Comparison of ENCODE assay signal across 15 cellular contexts in the genomic region with DNA sequence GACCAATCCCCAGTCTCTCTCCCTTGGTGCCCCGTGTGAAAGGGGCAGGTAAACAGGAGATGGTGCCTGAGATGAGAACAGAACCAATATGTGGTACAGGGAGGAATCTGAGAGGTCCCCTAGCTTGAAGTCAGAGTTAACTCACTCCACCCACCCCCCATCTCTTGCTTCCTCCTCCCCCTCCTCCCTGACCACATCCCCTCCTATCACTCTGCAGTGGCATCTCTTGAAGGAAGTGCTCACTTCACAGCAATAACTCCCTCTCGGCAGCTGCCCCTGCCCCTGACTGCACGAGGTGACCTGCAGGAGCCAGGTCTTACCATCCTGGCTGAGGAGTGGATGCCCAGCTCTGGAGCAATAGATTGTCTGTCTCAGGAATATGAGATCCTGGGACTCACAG.
DNase-seq lines count a peak whose midpoint lies in the region; TF ChIP-seq lines count a peak whose summit lies in the region.
"Had no signal": no experiment of that assay in that cellular context is flagged by ENCODE, and none has a peak within 500 bp of the region (broad histone marks: within the 10 kb centered on the region; RNA-seq: fewer than 3 reads in every experiment).

No MANE protein-coding gene starts in this region.

- WGBS in mesendoderm (ENCODE audit: extremely low coverage, insufficient coverage, low lambda C conversion rate), result no CpG with 5 or more reads among the region's 3 CpGs

- H3K9me3 Mint-ChIP-seq in HFFc6, result no peaks in the 10 kb centered on the region
- H3K9me3 Mint-ChIP-seq: activated T-helper 2 cell treated with anti-CD3 and anti-CD28 coated beads, Interferon-gamma antibody, Interleukin-2, Interleukin-4, amounts not matched to agents 10 μg/mL and 5 μg/mL and 100 μg/mL, durations not matched to agents 14 hours and 24 hours and 36 hours; H9; naive thymus-derived CD8-positive, alpha-beta T cell had no signal

- H4K5ac ChIP-seq in mesendoderm (ENCODE audit: low read length), result no peak overlapping the region

- no peak for TF ChIP-seq CTCF in HFFc6 (IDR thresholded peaks at IDR 0.05)

- no peak overlapping the region for H4K8ac ChIP-seq in mesendoderm (ENCODE audit: low read depth, low read length)

- H3K4me1 ChIP-seq in mesendoderm (ENCODE audit: control insufficient read depth, low read depth, low read length), result peaks cover 8% of the 10 kb centered on the region
- H3K4me1 ChIP-seq in subcutaneous abdominal adipose tissue (ENCODE audit: control insufficient read depth in 5 of 5, insufficient read depth in 5 of 5, low read length in 5 of 5), result peaks cover 4 to 33% (median 26%) of the 10 kb centered on the region in 5 donors

- H3K4ac ChIP-seq in mesendoderm (ENCODE audit: low read depth, low read length), result no peak overlapping the region

- no peak overlapping the region for H2BK120ac ChIP-seq in mesendoderm (ENCODE audit: low read depth, low read length)

- H3K27me3 ChIP-seq in mesendoderm (ENCODE audit: insufficient read depth, low read length, poor library complexity) (no peaks in the 10 kb centered on the region), subcutaneous abdominal adipose tissue (ENCODE audit: control insufficient read depth in 5 of 5, insufficient read depth in 4 of 5, low read length in 5 of 5) (no peaks in the 10 kb centered on the region)

- peaks cover 39% of the 10 kb centered on the region for H3K4me1 Mint-ChIP-seq in HFFc6 (ENCODE audit: low read depth)

- no peaks in the 10 kb centered on the region; the same call in none of the 2 replicates for H3K27me3 Mint-ChIP-seq in HFFc6 (ENCODE audit: insufficient read depth)

- H3K27ac ChIP-seq in mesendoderm (ENCODE audit: low read depth, low read length) (no peak overlapping the region), subcutaneous abdominal adipose tissue (ENCODE audit: low read depth, low read length) (peak overlapping the region; percentile 97)

- H3K36me3 ChIP-seq in mesendoderm (ENCODE audit: control insufficient read depth, insufficient read depth, low read length), result no peaks in the 10 kb centered on the region
- no peaks in the 10 kb centered on the region for H3K36me3 ChIP-seq in subcutaneous abdominal adipose tissue (ENCODE audit: control insufficient read depth in 5 of 5, insufficient read depth in 5 of 5, low read length in 5 of 5)

- H3K4me3 ChIP-seq in mesendoderm (ENCODE audit: low read length), result no peak overlapping the region
- no peak overlapping the region for H3K4me3 ChIP-seq in subcutaneous abdominal adipose tissue (ENCODE audit: low read depth in 1 of 5, low read length in 5 of 5)

- H3K23ac ChIP-seq in mesendoderm (ENCODE audit: low read length), result no peak overlapping the region

- H2BK5ac ChIP-seq in mesendoderm (ENCODE audit: low read length), result no peak overlapping the region

- no peak overlapping the region for H3K4me2 ChIP-seq in mesendoderm (ENCODE audit: low read length)

- no peak for DNase-seq in HFFc6
- DNase-seq in UCSD-AML1 (lab: John Stamatoyannopoulos, UW; ENCODE audit: unreplicated experiment), result peak; percentile 10
- DNase-seq in mesendoderm, result peak; percentile 23
- DNase-seq in mucosa of gallbladder (ENCODE audit: low spot score), result no peak
- DNase-seq in stimulated activated CD4-positive, alpha-beta T cell treated with anti-CD3 and anti-CD28 coated beads, Interleukin-2, amount 100 ng/mL, for 48 hours, result no peak
- DNase-seq in CD1c-positive myeloid dendritic cell (ENCODE audit: extremely low spot score), result no peak
- DNase-seq: C1 segment of cervical spinal cord, DMS153, foreskin melanocyte, H9, NCI-H187 treated with DMSO at 0.1 percent for 48 hours, NCI-H526 treated with DMSO at 0.1 percent for 48 hours had no signal

- H3K27ac Mint-ChIP-seq in HFFc6, result peak overlapping the region; percentile 81
- H3K27ac Mint-ChIP-seq: activated T-helper 2 cell treated with anti-CD3 and anti-CD28 coated beads, Interferon-gamma antibody, Interleukin-2, Interleukin-4, amounts not matched to agents 10 μg/mL and 5 μg/mL and 100 μg/mL, durations not matched to agents 14 hours and 24 hours and 36 hours; H9 had no signal

- peak overlapping the region; percentile 74; the same call in 1 of the 2 replicates for H3K4me3 Mint-ChIP-seq in HFFc6
- H3K4me3 Mint-ChIP-seq: H9 had no signal

- 0 out of 2 replicates have a peak, but pooled peaks cover 7% of the 10 kb centered on the region for H3K36me3 Mint-ChIP-seq in HFFc6 (ENCODE audit: low read depth)
- H3K36me3 Mint-ChIP-seq: naive thymus-derived CD8-positive, alpha-beta T cell had no signal

- H3K9me3 ChIP-seq in subcutaneous abdominal adipose tissue (ENCODE audit: control insufficient read depth in 5 of 5, low read length in 5 of 5), result no peaks in the 10 kb centered on the region

- H3K18ac ChIP-seq in mesendoderm (ENCODE audit: low read length), result no peak overlapping the region

- no peak overlapping the region for H2BK15ac ChIP-seq in mesendoderm (replicated peaks; ENCODE audit: low read depth)

- H3K79me2 ChIP-seq in mesendoderm (ENCODE audit: control insufficient read depth, insufficient read depth, low read length), result no peaks in the 10 kb centered on the region

- no peaks in the 10 kb centered on the region for H3K79me1 ChIP-seq in mesendoderm (ENCODE audit: low read length)

- no peak overlapping the region for H2AK5ac ChIP-seq in mesendoderm (ENCODE audit: low read length)

- H3K9ac ChIP-seq in mesendoderm (ENCODE audit: low read length), result no peak overlapping the region
- peak overlapping the region in 1 of 5 donors; percentile 53 for H3K9ac ChIP-seq in subcutaneous abdominal adipose tissue (ENCODE audit: low read length in 5 of 5)

- H3K56ac ChIP-seq in mesendoderm (ENCODE audit: low read length), result no peak overlapping the region

Comparison
In these comparisons a context has a peak if more than half of its experiments do, and no peak if none do; other contexts are left out.
1. DNase-seq: peak in UCSD-AML1 (single experiment) and mesendoderm (single experiment); none in HFFc6 (single experiment), mucosa of gallbladder (single experiment), stimulated activated CD4-positive, alpha-beta T cell treated with anti-CD3 and anti-CD28 coated beads, Interleukin-2, amount 100 ng/mL, for 48 hours (0 of 2) and CD1c-positive myeloid dendritic cell (single experiment).